8 cellular contexts compared by ENCODE assay signal in the genomic region with DNA sequence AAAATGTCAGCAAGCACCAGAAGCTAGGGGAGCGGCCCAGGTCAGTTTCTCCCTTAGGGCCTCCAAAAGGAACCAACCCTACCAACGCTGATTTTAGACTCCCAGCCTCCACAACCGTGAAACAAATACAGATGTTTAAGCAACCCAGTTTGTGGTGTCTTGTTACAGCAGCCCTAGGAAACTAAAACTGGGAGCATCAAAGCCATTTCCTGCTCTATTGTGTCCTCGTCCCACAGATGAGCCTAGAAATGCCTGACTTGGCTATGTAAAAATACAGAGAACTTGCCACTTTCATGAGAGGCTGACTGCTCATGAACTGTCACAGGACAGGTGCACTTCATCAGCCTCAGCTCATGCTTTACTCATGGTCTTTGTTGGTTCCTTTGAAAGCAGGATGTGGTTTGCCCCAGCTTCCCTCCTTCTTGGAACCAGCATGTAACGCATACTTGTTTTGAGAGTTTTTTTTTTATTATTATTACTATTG.
DNase-seq lines count a peak whose midpoint lies in the region; ATAC-seq and TF ChIP-seq lines count a peak whose summit lies in the region.

No MANE protein-coding gene starts in this region.

- peak in 1 of 4 donors; percentile 21 for TF ChIP-seq POLR2A in esophagus squamous epithelium (IDR thresholded peaks at IDR 0.05)

- TF ChIP-seq CTCF in esophagus squamous epithelium (IDR thresholded peaks at IDR 0.05), result no peak

- no peaks in the 10 kb centered on the region for H3K9me3 ChIP-seq in esophagus squamous epithelium

- CTCF ChIA-PET in activated CD4-positive, alpha-beta T cell treated with anti-CD3 and anti-CD28 coated beads, Interleukin-2, amount 10 ng/mL, durations not matched to agents 7 days and 5 days (lab: Charles Lee), result interaction anchor here (0.7 to 5.1 kb wide), 10 partner anchors 11 to 101 kb away, joined by 3 to 34 read pairs (median 4); no protein-coding TSS in a partner anchor

- no peaks in the 10 kb centered on the region for H3K27me3 ChIP-seq in esophagus squamous epithelium

- H3K4me3 Mint-ChIP-seq in activated CD4-positive, alpha-beta T cell treated with anti-CD3 and anti-CD28 coated beads, Interleukin-2, amount 10 ng/mL, durations not matched to agents 7 days and 5 days, result peak overlapping the region; percentile 61

- no peaks in the 10 kb centered on the region for H3K36me3 ChIP-seq in esophagus squamous epithelium

- POLR2A ChIA-PET in activated CD4-positive, alpha-beta T cell treated with anti-CD3 and anti-CD28 coated beads, Interleukin-2, amount 10 ng/mL, durations not matched to agents 7 days and 5 days (lab: Charles Lee), result interaction anchor here (0.6 to 4.2 kb wide), 9 partner anchors 15 to 139 kb away, joined by 3 to 21 read pairs (median 4); partner anchors contain the start of gene SLC39A10

- H3K4me3 ChIP-seq in esophagus squamous epithelium, result no peak overlapping the region

- peak overlapping the region; percentile 95 for H3K27ac Mint-ChIP-seq in activated CD4-positive, alpha-beta T cell treated with anti-CD3 and anti-CD28 coated beads, Interleukin-2, amount 10 ng/mL, durations not matched to agents 7 days and 5 days

- H3K27me3 Mint-ChIP-seq in activated CD4-positive, alpha-beta T cell treated with anti-CD3 and anti-CD28 coated beads, Interleukin-2, amount 10 ng/mL, durations not matched to agents 7 days and 5 days, result no peaks in the 10 kb centered on the region

- intact Hi-C loops in esophagus squamous epithelium (cut with DNase I), result no loop called here

- DNase-seq in GM03348 (ENCODE audit: low spot score), result peak; percentile 67
- DNase-seq in Kasumi-1 (lab: John Stamatoyannopoulos, UW), result peak; percentile 89 to 90
- peak; percentile 94 for DNase-seq in activated CD4-positive, alpha-beta T cell treated with anti-CD3 and anti-CD28 coated beads, Interleukin-2, amount 10 ng/mL, durations not matched to agents 7 days and 5 days
- DNase-seq in esophagus squamous epithelium (lab: John Stamatoyannopoulos, UW), result no peak
- peak; percentile 60 to 72 for DNase-seq in stimulated activated CD4-positive, alpha-beta T cell treated with anti-CD3 and anti-CD28 coated beads, Interleukin-2, amount 100 ng/mL, for 24 hours
- no peak for DNase-seq in NCI-H510A (lab: John Stamatoyannopoulos, UW)
- DNase-seq in NCI-H82 treated with DMSO at 0.1 percent for 48 hours (lab: John Stamatoyannopoulos, UW; ENCODE audit: unreplicated experiment), result no peak

- H3K36me3 Mint-ChIP-seq in activated CD4-positive, alpha-beta T cell treated with anti-CD3 and anti-CD28 coated beads, Interleukin-2, amount 10 ng/mL, durations not matched to agents 7 days and 5 days (ENCODE audit: low read depth), result peaks cover 20% of the 10 kb centered on the region

- H3K4me1 Mint-ChIP-seq in activated CD4-positive, alpha-beta T cell treated with anti-CD3 and anti-CD28 coated beads, Interleukin-2, amount 10 ng/mL, durations not matched to agents 7 days and 5 days, result peaks cover 78% of the 10 kb centered on the region

- H3K27ac ChIP-seq in esophagus squamous epithelium, result peak overlapping the region; percentile 30 to 75 (median 50)

- H3K9me3 Mint-ChIP-seq in activated CD4-positive, alpha-beta T cell treated with anti-CD3 and anti-CD28 coated beads, Interleukin-2, amount 10 ng/mL, durations not matched to agents 7 days and 5 days, result peaks cover 8% of the 10 kb centered on the region

- ATAC-seq in GM21717 (IDR thresholded peaks at IDR 0.05; ENCODE audit: unreplicated experiment), result peak; percentile 89

- 46 to 66% methylated on average over 5 of the region's 5 CpGs for WGBS in esophagus squamous epithelium, 2 donors

- peaks cover 0 to 9% (median 0%) of the 10 kb centered on the region in 3 donors for H3K4me1 ChIP-seq in esophagus squamous epithelium

Comparison
In these comparisons a context has a peak if more than half of its experiments do, and no peak if none do; other contexts are left out.
1. DNase-seq: peak in GM03348 (single experiment), Kasumi-1 (2 of 2), activated CD4-positive, alpha-beta T cell treated with anti-CD3 and anti-CD28 coated beads, Interleukin-2, amount 10 ng/mL, durations not matched to agents 7 days and 5 days (single experiment) and stimulated activated CD4-positive, alpha-beta T cell treated with anti-CD3 and anti-CD28 coated beads, Interleukin-2, amount 100 ng/mL, for 24 hours (2 of 2); none in esophagus squamous epithelium (single experiment), NCI-H510A (single experiment) and NCI-H82 treated with DMSO at 0.1 percent for 48 hours (single experiment).